Comparison of ENCODE assay signal across 8 cellular contexts in genomic region chr19:10104665-10105221, GRCh38.
DNase-seq lines count a peak whose midpoint lies in the region; ATAC-seq and TF ChIP-seq lines count a peak whose summit lies in the region.

No MANE protein-coding gene starts in this region.

- H2AFZ ChIP-seq in DND-41 (ENCODE audit: low read depth, low read length), result no peak overlapping the region

- no peaks in the 10 kb centered on the region for H3K9me3 Mint-ChIP-seq in activated naive CD8-positive, alpha-beta T cell treated with anti-CD3 and anti-CD28 coated beads, Interleukin-2, amount 50 U/mL, for 24 hours

- no peak overlapping the region for H3K4me2 ChIP-seq in DND-41 (ENCODE audit: insufficient read depth, low read length)

- peaks cover 22% of the 10 kb centered on the region for H4K20me1 ChIP-seq in DND-41 (ENCODE audit: insufficient read depth, low read length)

- H3K4me1 ChIP-seq in DND-41 (ENCODE audit: insufficient read depth, low read length), result peaks cover 24% of the 10 kb centered on the region

- no peak overlapping the region for H3K4me3 ChIP-seq in DND-41 (ENCODE audit: low read depth in 1 of 2, low read length in 2 of 2)
- H3K4me3 ChIP-seq in SK-N-MC, result no peak overlapping the region

- DNase-seq in DND-41, result peak; percentile 25
- DNase-seq in SK-N-MC (ENCODE audit: low read depth, low spot score), result no peak
- peak; percentile 75 for DNase-seq in activated naive CD8-positive, alpha-beta T cell treated with anti-CD3 and anti-CD28 coated beads, Interleukin-2, amount 50 U/mL, for 24 hours
- peak; percentile 47 to 77 for DNase-seq in stimulated activated CD4-positive, alpha-beta T cell treated with anti-CD3 and anti-CD28 coated beads, Interleukin-4, amount 100 ng/mL, for 4 hours
- DNase-seq in hepatic stellate cell (ENCODE audit: low spot score), result no peak
- no peak for DNase-seq in HuH-7.5 (ENCODE audit: low spot score)
- DNase-seq in NCI-H510A treated with DMSO at 0.1 percent for 48 hours (lab: John Stamatoyannopoulos, UW), result no peak

- H3K4me1 Mint-ChIP-seq in activated naive CD8-positive, alpha-beta T cell treated with anti-CD3 and anti-CD28 coated beads, Interleukin-2, amount 50 U/mL, for 24 hours, result peaks cover 81% of the 10 kb centered on the region

- H3K36me3 ChIP-seq in DND-41 (ENCODE audit: insufficient read depth, low read length) (peaks cover 32% of the 10 kb centered on the region), SK-N-MC (ENCODE audit: insufficient read depth, low read length) (peaks cover 31% of the 10 kb centered on the region)

- no peak overlapping the region for H3K27ac ChIP-seq in DND-41 (ENCODE audit: low read length)
- peak overlapping the region; percentile 21 for H3K27ac ChIP-seq in SK-N-MC

- H3K27me3 ChIP-seq in DND-41 (ENCODE audit: insufficient read depth, low read length, poor library complexity), result no peaks in the 10 kb centered on the region

- peak overlapping the region; percentile 94 for H3K4me3 Mint-ChIP-seq in activated naive CD8-positive, alpha-beta T cell treated with anti-CD3 and anti-CD28 coated beads, Interleukin-2, amount 50 U/mL, for 24 hours

- no peak overlapping the region for H3K9ac ChIP-seq in DND-41 (ENCODE audit: low read depth, low read length)
- no peak overlapping the region for H3K9ac ChIP-seq in SK-N-MC (ENCODE audit: insufficient read length)

- ATAC-seq in DND-41 (ENCODE audit: insufficient read depth, low read depth), result no peak
- ATAC-seq in GM21619 (IDR thresholded peaks at IDR 0.05; ENCODE audit: unreplicated experiment), result peak; percentile 37
- peak; percentile 77 for ATAC-seq in activated naive CD8-positive, alpha-beta T cell treated with anti-CD3 and anti-CD28 coated beads, Interleukin-2, amount 50 U/mL, for 24 hours

- H3K27ac Mint-ChIP-seq in activated naive CD8-positive, alpha-beta T cell treated with anti-CD3 and anti-CD28 coated beads, Interleukin-2, amount 50 U/mL, for 24 hours, result peak overlapping the region; percentile 100

- no peaks in the 10 kb centered on the region for H3K9me3 ChIP-seq in DND-41 (ENCODE audit: insufficient read depth, low read length, severe bottlenecking)
- H3K9me3 ChIP-seq in SK-N-MC (ENCODE audit: low read depth, low read length), result no peaks in the 10 kb centered on the region

- H3K27me3 Mint-ChIP-seq in activated naive CD8-positive, alpha-beta T cell treated with anti-CD3 and anti-CD28 coated beads, Interleukin-2, amount 50 U/mL, for 24 hours, result peaks cover 2% of the 10 kb centered on the region

- TF ChIP-seq CTCF in DND-41 (IDR thresholded peaks at IDR 0.05; ENCODE audit: borderline replicate concordance, extremely low read depth, low read length, poor library complexity, severe bottlenecking), result no peak

- peaks cover 35% of the 10 kb centered on the region for H3K79me2 ChIP-seq in DND-41 (ENCODE audit: insufficient read depth, low read length)

- peaks cover 36% of the 10 kb centered on the region for H3K36me3 Mint-ChIP-seq in activated naive CD8-positive, alpha-beta T cell treated with anti-CD3 and anti-CD28 coated beads, Interleukin-2, amount 50 U/mL, for 24 hours (ENCODE audit: low read depth)

Comparison
In these comparisons a context has a peak if more than half of its experiments do, and no peak if none do; other contexts are left out.
1. DNase-seq: peak in DND-41 (single experiment), activated naive CD8-positive, alpha-beta T cell treated with anti-CD3 and anti-CD28 coated beads, Interleukin-2, amount 50 U/mL, for 24 hours (single experiment) and stimulated activated CD4-positive, alpha-beta T cell treated with anti-CD3 and anti-CD28 coated beads, Interleukin-4, amount 100 ng/mL, for 4 hours (2 of 2); none in SK-N-MC (single experiment), hepatic stellate cell (single experiment), HuH-7.5 (single experiment) and NCI-H510A treated with DMSO at 0.1 percent for 48 hours (single experiment).